In genomic region chr19:54949412-54949811, GRCh38 we compare ENCODE assay signal across 15 cellular contexts. TPM values are rescaled to one million over a fixed set of nuclear protein-coding genes. Genes with fewer than 3 reads are reported as not detected.
"Had no signal": no experiment of that assay in that cellular context is flagged by ENCODE, and none has a peak within 500 bp of the region (broad histone marks: within the 10 kb centered on the region; RNA-seq: fewer than 3 reads in every experiment).

No MANE protein-coding gene starts in this region.

- H3K9me3 Mint-ChIP-seq: type B pancreatic cell had no signal

- H3K27me3 ChIP-seq: gastrocnemius medialis had no signal

- H3K36me3 ChIP-seq: gastrocnemius medialis, neutrophil had no signal

- H3K27ac ChIP-seq: gastrocnemius medialis, neutrophil, parathyroid adenoma had no signal

- H3K79me2 ChIP-seq: parathyroid adenoma had no signal

- H3K4me1 ChIP-seq: gastrocnemius medialis, parathyroid adenoma had no signal

- H3K9ac ChIP-seq: parathyroid adenoma had no signal

- H3K4me1 Mint-ChIP-seq: naive thymus-derived CD4-positive, alpha-beta T cell had no signal

- FAIRE-seq: islet of Langerhans had no signal

- H3K27ac Mint-ChIP-seq: naive thymus-derived CD4-positive, alpha-beta T cell; type B pancreatic cell had no signal

- H2AFZ ChIP-seq: parathyroid adenoma had no signal

- DNase-seq: activated CD4-positive, alpha-beta T cell treated with anti-CD3 and anti-CD28 coated beads, Interleukin-2, amount 50 U/mL, for 4 hours; activated effector memory CD4-positive, alpha-beta T cell treated with Interleukin-2 at 50 U/mL for 16 hours; activated naive CD4-positive, alpha-beta T cell treated with anti-CD3 and anti-CD28 coated beads, Interleukin-2, amount 50 U/mL, for 16 hours; erythroblast; gastrocnemius medialis; naive thymus-derived CD4-positive, alpha-beta T cell; stimulated activated CD4-positive, alpha-beta T cell treated with anti-CD3 and anti-CD28 coated beads, Interleukin-12 subunit alpha, Interleukin-12 subunit beta, amount 100 ng/mL, for 4 hours; stimulated activated CD4-positive, alpha-beta T cell treated with anti-CD3 and anti-CD28 coated beads, Interleukin-2, amount 100 ng/mL, for 24 hours; stimulated activated naive CD4-positive, alpha-beta T cell had no signal

- H3K36me3 Mint-ChIP-seq: naive thymus-derived CD4-positive, alpha-beta T cell; type B pancreatic cell had no signal

- H3K4me3 ChIP-seq: gastrocnemius medialis, lung had no signal

- H3K4me3 Mint-ChIP-seq: naive thymus-derived CD4-positive, alpha-beta T cell; type B pancreatic cell had no signal

- H3K9me3 ChIP-seq: gastrocnemius medialis, neutrophil had no signal

RNA-seq across cellular contexts. Expression of gene NLRP7, which starts 2.1 kb away (rescaled TPM):
- total RNA-seq: gastrocnemius medialis; lung; naive thymus-derived CD4-positive, alpha-beta T cell had no signal
- polyA plus RNA-seq: adipose tissue; naive thymus-derived CD4-positive, alpha-beta T cell had no signal

RNA-seq across cellular contexts. Expression of gene NCR1, which starts 43.5 kb away (rescaled TPM):
- total RNA-seq: gastrocnemius medialis had no signal
- polyA plus RNA-seq: naive thymus-derived CD4-positive, alpha-beta T cell had no signal
